1 cellular context compared by ENCODE assay signal in the genomic region with DNA sequence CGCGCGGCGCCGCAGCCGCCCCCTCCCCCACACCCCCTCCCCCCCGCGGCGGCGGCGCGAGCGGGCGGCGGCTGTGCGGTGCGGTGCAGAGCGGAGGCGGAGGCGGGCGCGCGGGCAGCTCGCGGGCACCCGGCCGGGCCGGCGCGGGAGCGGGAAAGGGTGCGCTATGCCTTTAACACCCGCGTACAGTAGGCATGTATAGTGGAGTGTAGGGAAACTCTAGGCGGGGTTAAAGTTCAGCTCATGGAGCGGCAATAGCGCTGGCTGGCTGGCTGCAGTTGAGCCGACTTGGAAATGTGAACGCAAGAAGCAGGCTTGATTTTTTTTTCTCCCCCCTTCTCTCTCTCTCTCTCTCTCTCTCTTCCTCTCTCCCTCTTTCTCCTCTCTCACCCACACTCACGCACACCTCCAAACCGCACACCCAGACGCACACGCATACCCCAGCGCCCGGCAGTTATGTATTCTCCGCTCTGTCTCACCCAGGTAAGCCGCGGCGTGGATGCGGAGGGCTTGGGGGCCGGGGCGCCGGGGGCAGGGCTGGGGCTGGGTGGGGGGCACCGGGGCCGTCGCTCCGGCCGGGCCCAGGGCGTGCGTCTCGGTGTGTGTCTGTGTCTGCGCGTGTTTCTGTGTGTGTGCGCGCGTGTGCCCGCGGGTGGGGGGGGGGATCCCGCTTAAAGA.
TF ChIP-seq lines count a peak whose summit lies in the region.

A gene (plus strand): TSS at position 226 of the 678 bp plus-strand sequence.

TF ChIP-seq in HepG2, 621 proteins besides CTCF, POLR2A, EP300 and RAD21 (continued from another document and continues in another):
- TF ChIP-seq, protein P1, sequence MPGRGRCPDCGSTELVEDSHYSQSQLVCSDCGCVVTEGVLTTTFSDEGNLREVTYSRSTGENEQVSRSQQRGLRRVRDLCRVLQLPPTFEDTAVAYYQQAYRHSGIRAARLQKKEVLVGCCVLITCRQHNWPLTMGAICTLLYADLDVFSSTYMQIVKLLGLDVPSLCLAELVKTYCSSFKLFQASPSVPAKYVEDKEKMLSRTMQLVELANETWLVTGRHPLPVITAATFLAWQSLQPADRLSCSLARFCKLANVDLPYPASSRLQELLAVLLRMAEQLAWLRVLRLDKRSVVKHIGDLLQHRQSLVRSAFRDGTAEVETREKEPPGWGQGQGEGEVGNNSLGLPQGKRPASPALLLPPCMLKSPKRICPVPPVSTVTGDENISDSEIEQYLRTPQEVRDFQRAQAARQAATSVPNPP (CRISPR knock-in tag; IDR thresholded peaks at IDR 0.05): no peak
- TF ChIP-seq ZNF121 (CRISPR knock-in tag; IDR thresholded peaks at IDR 0.05): no peak
- TF ChIP-seq ZNF772 (CRISPR knock-in tag; IDR thresholded peaks at IDR 0.05): no peak
- TF ChIP-seq, protein P2, sequence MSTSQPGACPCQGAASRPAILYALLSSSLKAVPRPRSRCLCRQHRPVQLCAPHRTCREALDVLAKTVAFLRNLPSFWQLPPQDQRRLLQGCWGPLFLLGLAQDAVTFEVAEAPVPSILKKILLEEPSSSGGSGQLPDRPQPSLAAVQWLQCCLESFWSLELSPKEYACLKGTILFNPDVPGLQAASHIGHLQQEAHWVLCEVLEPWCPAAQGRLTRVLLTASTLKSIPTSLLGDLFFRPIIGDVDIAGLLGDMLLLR (CRISPR knock-in tag; IDR thresholded peaks at IDR 0.05): no peak
- TF ChIP-seq SRSF1 (optimal IDR thresholded peaks at IDR 0.05; ENCODE audit: low read depth, low read length): no peak
- no peak for TF ChIP-seq ZSCAN21 (CRISPR knock-in tag; IDR thresholded peaks at IDR 0.05; ENCODE audit: borderline replicate concordance)
- no peak for TF ChIP-seq TEAD3 (CRISPR knock-in tag; optimal IDR thresholded peaks at IDR 0.05; ENCODE audit: borderline replicate concordance)
- no peak for TF ChIP-seq MEIS1 (CRISPR knock-in tag; IDR thresholded peaks at IDR 0.05; ENCODE audit: borderline replicate concordance)
- no peak; the same call in 1 of the 2 replicates for TF ChIP-seq SALL1 (CRISPR knock-in tag; IDR thresholded peaks at IDR 0.05)
- TF ChIP-seq KMT2B (CRISPR knock-in tag; IDR thresholded peaks at IDR 0.05): peak; percentile 64; the same call in 1 of the 2 replicates
- no peak for TF ChIP-seq ATAD3A (CRISPR knock-in tag; IDR thresholded peaks at IDR 0.05)
- TF ChIP-seq, protein P3, sequence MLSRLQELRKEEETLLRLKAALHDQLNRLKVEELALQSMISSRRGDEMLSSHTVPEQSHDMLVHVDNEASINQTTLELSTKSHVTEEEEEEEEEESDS (CRISPR knock-in tag; IDR thresholded peaks at IDR 0.05; ENCODE audit: borderline replicate concordance): no peak
- TF ChIP-seq NRL (CRISPR knock-in tag; IDR thresholded peaks at IDR 0.05; ENCODE audit: borderline replicate concordance): no peak
- no peak for TF ChIP-seq CBX5 (CRISPR knock-in tag; IDR thresholded peaks at IDR 0.05; ENCODE audit: borderline replicate concordance)
- TF ChIP-seq, protein P4, sequence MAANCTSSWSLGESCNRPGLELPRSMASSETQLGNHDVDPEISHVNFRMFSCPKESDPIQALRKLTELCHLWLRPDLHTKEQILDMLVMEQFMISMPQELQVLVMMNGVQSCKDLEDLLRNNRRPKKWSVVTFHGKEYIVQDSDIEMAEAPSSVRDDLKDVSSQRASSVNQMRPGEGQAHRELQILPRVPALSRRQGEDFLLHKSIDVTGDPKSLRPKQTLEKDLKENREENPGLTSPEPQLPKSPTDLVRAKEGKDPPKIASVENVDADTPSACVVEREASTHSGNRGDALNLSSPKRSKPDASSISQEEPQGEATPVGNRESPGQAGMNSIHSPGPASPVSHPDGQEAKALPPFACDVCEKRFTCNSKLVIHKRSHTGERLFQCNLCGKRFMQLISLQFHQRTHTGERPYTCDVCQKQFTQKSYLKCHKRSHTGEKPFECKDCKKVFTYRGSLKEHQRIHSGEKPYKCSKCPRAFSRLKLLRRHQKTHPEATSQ (CRISPR knock-in tag; IDR thresholded peaks at IDR 0.05; ENCODE audit: borderline replicate concordance): no peak
- TF ChIP-seq KLF16 (CRISPR knock-in tag; IDR thresholded peaks at IDR 0.05): no peak
- TF ChIP-seq KAT7 (CRISPR knock-in tag; IDR thresholded peaks at IDR 0.05; ENCODE audit: borderline replicate concordance): peak; percentile 35
- no peak for TF ChIP-seq ELF3 (CRISPR knock-in tag; IDR thresholded peaks at IDR 0.05)
- TF ChIP-seq MED8 (CRISPR knock-in tag; IDR thresholded peaks at IDR 0.05; ENCODE audit: insufficient replicate concordance): no peak
- TF ChIP-seq, protein P5, sequence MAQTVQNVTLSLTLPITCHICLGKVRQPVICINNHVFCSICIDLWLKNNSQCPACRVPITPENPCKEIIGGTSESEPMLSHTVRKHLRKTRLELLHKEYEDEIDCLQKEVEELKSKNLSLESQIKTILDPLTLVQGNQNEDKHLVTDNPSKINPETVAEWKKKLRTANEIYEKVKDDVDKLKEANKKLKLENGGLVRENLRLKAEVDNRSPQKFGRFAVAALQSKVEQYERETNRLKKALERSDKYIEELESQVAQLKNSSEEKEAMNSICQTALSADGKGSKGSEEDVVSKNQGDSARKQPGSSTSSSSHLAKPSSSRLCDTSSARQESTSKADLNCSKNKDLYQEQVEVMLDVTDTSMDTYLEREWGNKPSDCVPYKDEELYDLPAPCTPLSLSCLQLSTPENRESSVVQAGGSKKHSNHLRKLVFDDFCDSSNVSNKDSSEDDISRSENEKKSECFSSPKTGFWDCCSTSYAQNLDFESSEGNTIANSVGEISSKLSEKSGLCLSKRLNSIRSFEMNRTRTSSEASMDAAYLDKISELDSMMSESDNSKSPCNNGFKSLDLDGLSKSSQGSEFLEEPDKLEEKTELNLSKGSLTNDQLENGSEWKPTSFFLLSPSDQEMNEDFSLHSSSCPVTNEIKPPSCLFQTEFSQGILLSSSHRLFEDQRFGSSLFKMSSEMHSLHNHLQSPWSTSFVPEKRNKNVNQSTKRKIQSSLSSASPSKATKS (CRISPR knock-in tag; IDR thresholded peaks at IDR 0.05): no peak
- TF ChIP-seq NR2F6 (IDR thresholded peaks at IDR 0.05): no peak
- TF ChIP-seq NR2F6 (CRISPR knock-in tag; IDR thresholded peaks at IDR 0.05): 0 out of 2 replicates have a peak, but pooled peaks have one; percentile 39
- no peak for TF ChIP-seq RXRB (CRISPR knock-in tag; IDR thresholded peaks at IDR 0.05; ENCODE audit: borderline replicate concordance)
- TF ChIP-seq HOXA5 (CRISPR knock-in tag; IDR thresholded peaks at IDR 0.05): 0 out of 2 replicates have a peak, but pooled peaks have one; percentile 42
- TF ChIP-seq ZFP82 (CRISPR knock-in tag; IDR thresholded peaks at IDR 0.05; ENCODE audit: borderline replicate concordance): no peak
- TF ChIP-seq NR2C2 (CRISPR knock-in tag; IDR thresholded peaks at IDR 0.05; ENCODE audit: borderline replicate concordance): peak; percentile 75
- no peak for TF ChIP-seq ZNF138 (CRISPR knock-in tag; IDR thresholded peaks at IDR 0.05; ENCODE audit: low read depth)
- TF ChIP-seq TAF1 (CRISPR knock-in tag; IDR thresholded peaks at IDR 0.05): 0 out of 2 replicates have a peak, but pooled peaks have one; percentile 14
- TF ChIP-seq ZNF563 (CRISPR knock-in tag; IDR thresholded peaks at IDR 0.05): no peak
- TF ChIP-seq, protein P6, sequence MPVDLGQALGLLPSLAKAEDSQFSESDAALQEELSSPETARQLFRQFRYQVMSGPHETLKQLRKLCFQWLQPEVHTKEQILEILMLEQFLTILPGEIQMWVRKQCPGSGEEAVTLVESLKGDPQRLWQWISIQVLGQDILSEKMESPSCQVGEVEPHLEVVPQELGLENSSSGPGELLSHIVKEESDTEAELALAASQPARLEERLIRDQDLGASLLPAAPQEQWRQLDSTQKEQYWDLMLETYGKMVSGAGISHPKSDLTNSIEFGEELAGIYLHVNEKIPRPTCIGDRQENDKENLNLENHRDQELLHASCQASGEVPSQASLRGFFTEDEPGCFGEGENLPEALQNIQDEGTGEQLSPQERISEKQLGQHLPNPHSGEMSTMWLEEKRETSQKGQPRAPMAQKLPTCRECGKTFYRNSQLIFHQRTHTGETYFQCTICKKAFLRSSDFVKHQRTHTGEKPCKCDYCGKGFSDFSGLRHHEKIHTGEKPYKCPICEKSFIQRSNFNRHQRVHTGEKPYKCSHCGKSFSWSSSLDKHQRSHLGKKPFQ (CRISPR knock-in tag; IDR thresholded peaks at IDR 0.05; ENCODE audit: insufficient replicate concordance): no peak
- TF ChIP-seq, protein P7, sequence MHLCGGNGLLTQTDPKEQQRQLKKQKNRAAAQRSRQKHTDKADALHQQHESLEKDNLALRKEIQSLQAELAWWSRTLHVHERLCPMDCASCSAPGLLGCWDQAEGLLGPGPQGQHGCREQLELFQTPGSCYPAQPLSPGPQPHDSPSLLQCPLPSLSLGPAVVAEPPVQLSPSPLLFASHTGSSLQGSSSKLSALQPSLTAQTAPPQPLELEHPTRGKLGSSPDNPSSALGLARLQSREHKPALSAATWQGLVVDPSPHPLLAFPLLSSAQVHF (CRISPR knock-in tag; IDR thresholded peaks at IDR 0.05): no peak
- no peak for TF ChIP-seq ATF7-NPFF (CRISPR knock-in tag; IDR thresholded peaks at IDR 0.05; ENCODE audit: low read depth)
- TF ChIP-seq JUNB (CRISPR knock-in tag; IDR thresholded peaks at IDR 0.05; ENCODE audit: borderline replicate concordance): no peak
- TF ChIP-seq HNRNPLL (IDR thresholded peaks at IDR 0.05; ENCODE audit: low read depth, low read length, poor library complexity, severe bottlenecking): peak; percentile 39
- TF ChIP-seq ADNP (CRISPR knock-in tag; IDR thresholded peaks at IDR 0.05): no peak
- no peak for TF ChIP-seq ZNF264 (CRISPR knock-in tag; IDR thresholded peaks at IDR 0.05)
- TF ChIP-seq PCBP1 (IDR thresholded peaks at IDR 0.05; ENCODE audit: borderline replicate concordance, low read depth, low read length): no peak
- TF ChIP-seq HOXA9 (CRISPR knock-in tag; IDR thresholded peaks at IDR 0.05; ENCODE audit: borderline replicate concordance): no peak
- TF ChIP-seq ZNF629 (CRISPR knock-in tag; conservative IDR thresholded peaks at IDR 0.05): no peak
- TF ChIP-seq TEAD2 (CRISPR knock-in tag; IDR thresholded peaks at IDR 0.05): no peak
- TF ChIP-seq, protein P8, sequence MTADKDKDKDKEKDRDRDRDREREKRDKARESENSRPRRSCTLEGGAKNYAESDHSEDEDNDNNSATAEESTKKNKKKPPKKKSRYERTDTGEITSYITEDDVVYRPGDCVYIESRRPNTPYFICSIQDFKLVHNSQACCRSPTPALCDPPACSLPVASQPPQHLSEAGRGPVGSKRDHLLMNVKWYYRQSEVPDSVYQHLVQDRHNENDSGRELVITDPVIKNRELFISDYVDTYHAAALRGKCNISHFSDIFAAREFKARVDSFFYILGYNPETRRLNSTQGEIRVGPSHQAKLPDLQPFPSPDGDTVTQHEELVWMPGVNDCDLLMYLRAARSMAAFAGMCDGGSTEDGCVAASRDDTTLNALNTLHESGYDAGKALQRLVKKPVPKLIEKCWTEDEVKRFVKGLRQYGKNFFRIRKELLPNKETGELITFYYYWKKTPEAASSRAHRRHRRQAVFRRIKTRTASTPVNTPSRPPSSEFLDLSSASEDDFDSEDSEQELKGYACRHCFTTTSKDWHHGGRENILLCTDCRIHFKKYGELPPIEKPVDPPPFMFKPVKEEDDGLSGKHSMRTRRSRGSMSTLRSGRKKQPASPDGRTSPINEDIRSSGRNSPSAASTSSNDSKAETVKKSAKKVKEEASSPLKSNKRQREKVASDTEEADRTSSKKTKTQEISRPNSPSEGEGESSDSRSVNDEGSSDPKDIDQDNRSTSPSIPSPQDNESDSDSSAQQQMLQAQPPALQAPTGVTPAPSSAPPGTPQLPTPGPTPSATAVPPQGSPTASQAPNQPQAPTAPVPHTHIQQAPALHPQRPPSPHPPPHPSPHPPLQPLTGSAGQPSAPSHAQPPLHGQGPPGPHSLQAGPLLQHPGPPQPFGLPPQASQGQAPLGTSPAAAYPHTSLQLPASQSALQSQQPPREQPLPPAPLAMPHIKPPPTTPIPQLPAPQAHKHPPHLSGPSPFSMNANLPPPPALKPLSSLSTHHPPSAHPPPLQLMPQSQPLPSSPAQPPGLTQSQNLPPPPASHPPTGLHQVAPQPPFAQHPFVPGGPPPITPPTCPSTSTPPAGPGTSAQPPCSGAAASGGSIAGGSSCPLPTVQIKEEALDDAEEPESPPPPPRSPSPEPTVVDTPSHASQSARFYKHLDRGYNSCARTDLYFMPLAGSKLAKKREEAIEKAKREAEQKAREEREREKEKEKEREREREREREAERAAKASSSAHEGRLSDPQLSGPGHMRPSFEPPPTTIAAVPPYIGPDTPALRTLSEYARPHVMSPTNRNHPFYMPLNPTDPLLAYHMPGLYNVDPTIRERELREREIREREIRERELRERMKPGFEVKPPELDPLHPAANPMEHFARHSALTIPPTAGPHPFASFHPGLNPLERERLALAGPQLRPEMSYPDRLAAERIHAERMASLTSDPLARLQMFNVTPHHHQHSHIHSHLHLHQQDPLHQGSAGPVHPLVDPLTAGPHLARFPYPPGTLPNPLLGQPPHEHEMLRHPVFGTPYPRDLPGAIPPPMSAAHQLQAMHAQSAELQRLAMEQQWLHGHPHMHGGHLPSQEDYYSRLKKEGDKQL (CRISPR knock-in tag; IDR thresholded peaks at IDR 0.05; ENCODE audit: low read depth): no peak
- no peak for TF ChIP-seq ZNF383 (CRISPR knock-in tag; IDR thresholded peaks at IDR 0.05; ENCODE audit: borderline replicate concordance)
- TF ChIP-seq, protein P9, sequence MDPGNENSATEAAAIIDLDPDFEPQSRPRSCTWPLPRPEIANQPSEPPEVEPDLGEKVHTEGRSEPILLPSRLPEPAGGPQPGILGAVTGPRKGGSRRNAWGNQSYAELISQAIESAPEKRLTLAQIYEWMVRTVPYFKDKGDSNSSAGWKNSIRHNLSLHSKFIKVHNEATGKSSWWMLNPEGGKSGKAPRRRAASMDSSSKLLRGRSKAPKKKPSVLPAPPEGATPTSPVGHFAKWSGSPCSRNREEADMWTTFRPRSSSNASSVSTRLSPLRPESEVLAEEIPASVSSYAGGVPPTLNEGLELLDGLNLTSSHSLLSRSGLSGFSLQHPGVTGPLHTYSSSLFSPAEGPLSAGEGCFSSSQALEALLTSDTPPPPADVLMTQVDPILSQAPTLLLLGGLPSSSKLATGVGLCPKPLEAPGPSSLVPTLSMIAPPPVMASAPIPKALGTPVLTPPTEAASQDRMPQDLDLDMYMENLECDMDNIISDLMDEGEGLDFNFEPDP (CRISPR knock-in tag; conservative IDR thresholded peaks at IDR 0.05): no peak
- no peak for TF ChIP-seq ZNF761 (CRISPR knock-in tag; conservative IDR thresholded peaks at IDR 0.05)
- TF ChIP-seq AKAP8 (CRISPR knock-in tag; IDR thresholded peaks at IDR 0.05): no peak
